8 cellular contexts compared by ENCODE assay signal in genomic region chr15:52780172-52780980, GRCh38. TPM values are rescaled to one million over a fixed set of nuclear protein-coding genes. Genes with fewer than 3 reads are reported as not detected.
A peak's percentile ranks its signal among the peaks of the same experiment; 100 is the strongest.
DNase-seq lines count a peak whose midpoint lies in the region; ATAC-seq and TF ChIP-seq lines count a peak whose summit lies in the region.

No MANE protein-coding gene starts in this region.

- CTCF ChIA-PET in A673 (lab: Charles Lee) = no interaction called here

- H3K4me3 ChIP-seq in A673 (ENCODE audit: low read depth, low read length, poor library complexity, severe bottlenecking) (no peak overlapping the region), choroid plexus epithelial cell (ENCODE audit: low read depth, low read length) (no peak overlapping the region), lower lobe of right lung (peak overlapping the region; percentile 5)

- POLR2A ChIA-PET in A673 (lab: Charles Lee; ENCODE audit: low non-redundant PET) = no interaction called here

- TF ChIP-seq CTCF in A673 (conservative IDR thresholded peaks at IDR 0.05; ENCODE audit: low read depth, low read length) (peak; percentile 96), choroid plexus epithelial cell (conservative IDR thresholded peaks at IDR 0.05; ENCODE audit: low read depth, low read length) (peak; percentile 92), lower lobe of right lung (IDR thresholded peaks at IDR 0.05) (peak; percentile 77)

- DNase-seq in A673 (ENCODE audit: low spot score) (peak; percentile 67), NCI-H345 (lab: John Stamatoyannopoulos, UW) (peak; percentile 50), choroid plexus epithelial cell (ENCODE audit: low read depth) (peak; percentile 69), lower lobe of right lung (peak; percentile 70)
- DNase-seq in activated CD4-positive, alpha-beta T cell treated with anti-CD3 and anti-CD28 coated beads for 1 hour = peak; percentile 46
- DNase-seq in stimulated activated CD8-positive, alpha-beta memory T cell treated with anti-CD3 and anti-CD28 coated beads, Interleukin-15, amount 100 ng/mL, for 1 hour (ENCODE audit: low read depth) = peak; percentile 51

- H3K9me3 ChIP-seq in A673 (ENCODE audit: low read depth, low read length, poor library complexity, severe bottlenecking) (no peaks in the 10 kb centered on the region), lower lobe of right lung (no peaks in the 10 kb centered on the region)

- intact Hi-C loops in A673 (cut with micrococcal nuclease; ENCODE audit: unreplicated experiment) (no loop called here), lower lobe of right lung (cut with DNase I) (loop anchor here (5.0 kb wide), 1 partner anchor 417 kb away; no protein-coding TSS in a partner anchor)

- H3K36me3 ChIP-seq in A673 (ENCODE audit: insufficient read depth, low read length, poor library complexity, severe bottlenecking) (no peaks in the 10 kb centered on the region), lower lobe of right lung (no peaks in the 10 kb centered on the region)

- H3K4me1 ChIP-seq in A673 (ENCODE audit: insufficient read depth, low read length, poor library complexity, severe bottlenecking) (no peaks in the 10 kb centered on the region), lower lobe of right lung (peaks cover 27% of the 10 kb centered on the region)

- peaks cover 92% of the 10 kb centered on the region for H3K27me3 ChIP-seq in A673 (replicated peaks; ENCODE audit: insufficient read depth, low read depth, low read length, poor library complexity)
- peaks cover 87% of the 10 kb centered on the region for H3K27me3 ChIP-seq in lower lobe of right lung (ENCODE audit: low read depth)

- peak; percentile 70 for ATAC-seq in GM18502 (IDR thresholded peaks at IDR 0.05; ENCODE audit: poor library complexity, unreplicated experiment)
- ATAC-seq in HG02970 (IDR thresholded peaks at IDR 0.05; ENCODE audit: low FRiP score, unreplicated experiment) = peak; percentile 59
- ATAC-seq in lower lobe of right lung = peak; percentile 73

- no TSS peak for BruUV-seq in A673 (replicated peaks; lab: Mats Ljungman, UMichigan)

- no peak overlapping the region for H3K27ac ChIP-seq in A673 (ENCODE audit: low read depth, low read length, poor library complexity, severe bottlenecking)
- H3K27ac ChIP-seq in lower lobe of right lung = no peak overlapping the region

RNA-seq across cellular contexts. Expression of gene ONECUT1, which starts 9.8 kb away (rescaled TPM):
- total RNA-seq in A673 (2021) (not detected in 2 replicates), lower lobe of right lung (not detected)
